Comparison of ENCODE assay signal across 19 cellular contexts in genomic region chr6:36050305-36050704, GRCh38. TPM values are rescaled to one million over a fixed set of nuclear protein-coding genes. Genes with fewer than 3 reads are reported as not detected.
A peak's percentile ranks its signal among the peaks of the same experiment; 100 is the strongest.
DNase-seq lines count a peak whose midpoint lies in the region; ATAC-seq and TF ChIP-seq lines count a peak whose summit lies in the region.
"Had no signal": no experiment of that assay in that cellular context is flagged by ENCODE, and none has a peak within 500 bp of the region (broad histone marks: within the 10 kb centered on the region; RNA-seq: fewer than 3 reads in every experiment).

No MANE protein-coding gene starts in this region.

- peaks cover 6% of the 10 kb centered on the region for H3K9me3 Mint-ChIP-seq in activated CD4-positive, alpha-beta T cell treated with anti-CD3 and anti-CD28 coated beads, Interleukin-2, amount 10 ng/mL, durations not matched to agents 7 days and 5 days

- H3K27ac ChIP-seq in PC-3 (ENCODE audit: low read length) (no peak overlapping the region), transverse colon (peak overlapping the region in 1 of 4 donors; percentile 5)
- H3K27ac ChIP-seq: C4-2B, KMS-11 had no signal

- TF ChIP-seq POLR2A in transverse colon (IDR thresholded peaks at IDR 0.05), result no peak

- no TSS peak for BruUV-seq in PC-3 (replicated peaks; lab: Mats Ljungman, UMichigan)

- no peak overlapping the region for H3K27ac Mint-ChIP-seq in activated CD4-positive, alpha-beta T cell treated with anti-CD3 and anti-CD28 coated beads, Interleukin-2, amount 10 ng/mL, durations not matched to agents 7 days and 5 days

- H3K4me1 ChIP-seq in PC-3 (ENCODE audit: insufficient read depth, low read length), result peaks cover 14% of the 10 kb centered on the region; the same call in 1 of the 2 replicates
- H3K4me1 ChIP-seq in transverse colon, result peaks cover 14 to 91% (median 37%) of the 10 kb centered on the region in 4 donors

- H3K27me3 Mint-ChIP-seq in activated CD4-positive, alpha-beta T cell treated with anti-CD3 and anti-CD28 coated beads, Interleukin-2, amount 10 ng/mL, durations not matched to agents 7 days and 5 days, result no peaks in the 10 kb centered on the region

- H3K36me3 ChIP-seq in PC-3 (ENCODE audit: low read depth, low read length) (peaks cover 24% of the 10 kb centered on the region), transverse colon (peaks cover 0 to 5% (median 0%) of the 10 kb centered on the region in 4 donors)

- WGBS in transverse colon (ENCODE audit: low coverage in 1 of 2), 2 donors, result 45 to 63% methylated on average over 1 of the region's 1 CpG

- H3K9ac ChIP-seq in PC-3 (ENCODE audit: low read length), result no peak overlapping the region
- H3K9ac ChIP-seq: KMS-11 had no signal

- H2AFZ ChIP-seq in PC-3 (ENCODE audit: low read length), result no peak overlapping the region

- no peak for TF ChIP-seq CTCF in PC-3 (conservative IDR thresholded peaks at IDR 0.05; ENCODE audit: low read depth, low read length)
- TF ChIP-seq CTCF in epithelial cell of esophagus (IDR thresholded peaks at IDR 0.05; ENCODE audit: insufficient read depth, low read depth, low read length, missing control alignments), result no peak
- TF ChIP-seq CTCF in transverse colon (IDR thresholded peaks at IDR 0.05), result no peak

- CTCF ChIA-PET in activated CD4-positive, alpha-beta T cell treated with anti-CD3 and anti-CD28 coated beads, Interleukin-2, amount 10 ng/mL, durations not matched to agents 7 days and 5 days (lab: Charles Lee), result no interaction called here
- CTCF ChIA-PET in PC-3 (lab: Charles Lee), result no interaction called here

- H3K27me3 ChIP-seq in PC-3 (ENCODE audit: low read length) (no peaks in the 10 kb centered on the region), transverse colon (no peaks in the 10 kb centered on the region)

- no peak overlapping the region for H3K4me2 ChIP-seq in PC-3 (ENCODE audit: low read length)
- H3K4me2 ChIP-seq: KMS-11 had no signal

- peaks cover 10% of the 10 kb centered on the region for H3K36me3 Mint-ChIP-seq in activated CD4-positive, alpha-beta T cell treated with anti-CD3 and anti-CD28 coated beads, Interleukin-2, amount 10 ng/mL, durations not matched to agents 7 days and 5 days (ENCODE audit: low read depth)

- intact Hi-C loops in PC-3 (cut with micrococcal nuclease) (no loop called here), transverse colon (cut with DNase I; ENCODE audit: low total_unique reads) (no loop called here)

- in situ Hi-C loops in transverse colon (cut with MboI; ENCODE audit: low pct_ligation_motif_present in 1 of 4, low pct_unique_long_range_greater_than_20kb in 1 of 4, low sequenced_read_pairs in 3 of 4), result no loop called here
- in situ Hi-C loops in ACHN (cut with HindIII; ENCODE audit: low pct_ligation_motif_present, low pct_unique_long_range_greater_than_20kb, low sequenced_read_pairs), result no loop called here

- H3K79me2 ChIP-seq in PC-3 (ENCODE audit: low read length), result peaks cover 92% of the 10 kb centered on the region

- H3K4me3 ChIP-seq in PC-3 (ENCODE audit: low read length), result no peak overlapping the region
- H3K4me3 ChIP-seq in epithelial cell of esophagus (ENCODE audit: low read length), result no peak overlapping the region
- H3K4me3 ChIP-seq in transverse colon, result no peak overlapping the region

- H3F3A ChIP-seq in PC-3 (ENCODE audit: low read length, unreplicated experiment), result no peaks in the 10 kb centered on the region

- POLR2A ChIA-PET in activated CD4-positive, alpha-beta T cell treated with anti-CD3 and anti-CD28 coated beads, Interleukin-2, amount 10 ng/mL, durations not matched to agents 7 days and 5 days (lab: Charles Lee), result no interaction called here
- POLR2A ChIA-PET in PC-3 (lab: Charles Lee; ENCODE audit: unreplicated experiment), result no interaction called here

- H3K9me3 ChIP-seq in PC-3 (ENCODE audit: low read length) (no peaks in the 10 kb centered on the region), transverse colon (no peaks in the 10 kb centered on the region)

- H3K4me1 Mint-ChIP-seq in activated CD4-positive, alpha-beta T cell treated with anti-CD3 and anti-CD28 coated beads, Interleukin-2, amount 10 ng/mL, durations not matched to agents 7 days and 5 days, result peaks cover 15% of the 10 kb centered on the region

- H4K20me1 ChIP-seq in PC-3 (ENCODE audit: low read length), result peaks cover 21% of the 10 kb centered on the region

- ATAC-seq in PC-3, result peak; percentile 33; the same call in 1 of the 2 replicates
- ATAC-seq: HepG2 had no signal

- no peak for TF ChIP-seq EP300 in transverse colon (IDR thresholded peaks at IDR 0.05; ENCODE audit: low read depth)

- H3K9me2 ChIP-seq in PC-3 (replicated peaks; ENCODE audit: low read length), result no peaks in the 10 kb centered on the region

- peak; percentile 16 for DNase-seq in activated CD4-positive, alpha-beta T cell treated with anti-CD3 and anti-CD28 coated beads, Interleukin-2, amount 10 ng/mL, durations not matched to agents 7 days and 5 days
- DNase-seq in activated CD4-positive, alpha-beta T cell treated with anti-CD3 and anti-CD28 coated beads, Interleukin-2, amount 50 U/mL, for 4 hours, result no peak
- DNase-seq in PC-3 (no peak), epithelial cell of esophagus (ENCODE audit: low read depth) (peak; percentile 20), transverse colon (peak; percentile 18), ACHN (no peak), nucleus accumbens (lab: John Stamatoyannopoulos, UW) (no peak)
- DNase-seq in stimulated activated CD4-positive, alpha-beta T cell treated with anti-CD3 and anti-CD28 coated beads, Interleukin-15, amount 100 ng/mL, for 24 hours, result no peak
- DNase-seq: COR-L47; DMS153; MM.1S; NCI-H1092 treated with DMSO at 0.1 percent for 48 hours; NCI-H2107; NCI-H345; NK-92 treated with Interleukin-12 subunit alpha and Interleukin-12 subunit beta, amount 100 ng/mL, for 24 hours; OCI-M1 had no signal

- no peak overlapping the region for H3K4me3 Mint-ChIP-seq in activated CD4-positive, alpha-beta T cell treated with anti-CD3 and anti-CD28 coated beads, Interleukin-2, amount 10 ng/mL, durations not matched to agents 7 days and 5 days

RNA-seq across cellular contexts. Expression of gene MAPK14, which starts 22.7 kb away (rescaled TPM):
- total RNA-seq in activated CD4-positive, alpha-beta T cell treated with anti-CD3 and anti-CD28 coated beads, Interleukin-2, amount 10 ng/mL, durations not matched to agents 7 days and 5 days, result 10 to 100 TPM; 66.7 to 68.6 TPM
- total RNA-seq in PC-3 (2014; rRNA removed) (53.7 and 56.8 TPM in 2 replicates), transverse colon (100 to 1,000 TPM in 2 of 4 donors, 10 to 100 TPM in 2; 82.2 to 132 (median 112) TPM)

RNA-seq across cellular contexts. Expression of gene SLC26A8, which starts 25.9 kb away (rescaled TPM):
- total RNA-seq in activated CD4-positive, alpha-beta T cell treated with anti-CD3 and anti-CD28 coated beads, Interleukin-2, amount 10 ng/mL, durations not matched to agents 7 days and 5 days, result not detected
- total RNA-seq in PC-3 (2014; rRNA removed), result not detected in 2 replicates
- 1 to 10 TPM in 2 of 4 donors, not detected in 2; 1.1 to 2.6 TPM for total RNA-seq in transverse colon
- total RNA-seq: HepG2 had no signal

Comparison
In these comparisons a context has a peak if more than half of its experiments do, and no peak if none do; other contexts are left out.
1. DNase-seq: peak in activated CD4-positive, alpha-beta T cell treated with anti-CD3 and anti-CD28 coated beads, Interleukin-2, amount 10 ng/mL, durations not matched to agents 7 days and 5 days (single experiment), epithelial cell of esophagus (single experiment) and transverse colon (single experiment); none in activated CD4-positive, alpha-beta T cell treated with anti-CD3 and anti-CD28 coated beads, Interleukin-2, amount 50 U/mL, for 4 hours (0 of 2), PC-3 (single experiment), ACHN (single experiment), stimulated activated CD4-positive, alpha-beta T cell treated with anti-CD3 and anti-CD28 coated beads, Interleukin-15, amount 100 ng/mL, for 24 hours (single experiment) and nucleus accumbens (0 of 56).